ENCODE assay signal across 23 cellular contexts in genomic region chr3:32855350-32855953, GRCh38. TPM values are rescaled to one million over a fixed set of nuclear protein-coding genes. Genes with fewer than 3 reads are reported as not detected.
DNase-seq lines count a peak whose midpoint lies in the region; ATAC-seq and TF ChIP-seq lines count a peak whose summit lies in the region.
"Had no signal": no experiment of that assay in that cellular context is flagged by ENCODE, and none has a peak within 500 bp of the region (broad histone marks: within the 10 kb centered on the region; RNA-seq: fewer than 3 reads in every experiment).

No MANE protein-coding gene starts in this region.

- peaks cover 13% of the 10 kb centered on the region for H3K27me3 Mint-ChIP-seq in T-helper 1 cell treated with Interleukin-12 subunit alpha and Interleukin-12 subunit beta and Interleukin-4 antibody, amounts not matched to agents 30 μg/mL and 1 μg/mL, for 36 hours (ENCODE audit: low read depth)
- no peaks in the 10 kb centered on the region for H3K27me3 Mint-ChIP-seq in WTC11 (ENCODE audit: low read depth)
- H3K27me3 Mint-ChIP-seq in progenitor cell of endocrine pancreas = no peaks in the 10 kb centered on the region

- DNase-seq in T-helper 1 cell (no peak), WTC11 (ENCODE audit: low spot score) (no peak), left lung (no peak), progenitor cell of endocrine pancreas (ENCODE audit: low spot score, unreplicated experiment) (no peak), medulla oblongata (ENCODE audit: extremely low spot score) (no peak), glomerular visceral epithelial cell (ENCODE audit: extremely low spot score) (no peak), cerebellum (ENCODE audit: low spot score) (no peak)
- DNase-seq: CD8-positive, alpha-beta T cell; DMS 273 treated with DMSO at 0.1 percent for 48 hours; DMS79; GF-D8; IMR-90; KG1; MG63; NCI-H2029; NCI-H446 treated with DMSO at 0.1 percent for 48 hours; NCI-H526; PC-9; SHP77 had no signal

- intact Hi-C loops in left lung (cut with DNase I) = no loop called here

- no peak overlapping the region for H3K27ac ChIP-seq in left lung
- H3K27ac ChIP-seq: 22Rv1, PC-9, RWPE1 had no signal

- peak; percentile 7; the same call in 1 of the 2 replicates for ATAC-seq in WTC11
- peak; percentile 18 for ATAC-seq in left lung
- ATAC-seq: CD8-positive, alpha-beta T cell had no signal

- no peaks in the 10 kb centered on the region for H3K4me1 Mint-ChIP-seq in T-helper 1 cell treated with Interleukin-12 subunit alpha and Interleukin-12 subunit beta and Interleukin-4 antibody, amounts not matched to agents 30 μg/mL and 1 μg/mL, for 36 hours (ENCODE audit: low read depth)
- peaks cover 93% of the 10 kb centered on the region for H3K4me1 Mint-ChIP-seq in WTC11
- peaks cover 44% of the 10 kb centered on the region for H3K4me1 Mint-ChIP-seq in progenitor cell of endocrine pancreas (ENCODE audit: low read depth)
- H3K4me1 Mint-ChIP-seq: B cell had no signal

- H3K4me3 Mint-ChIP-seq in T-helper 1 cell treated with Interleukin-12 subunit alpha and Interleukin-12 subunit beta and Interleukin-4 antibody, amounts not matched to agents 30 μg/mL and 1 μg/mL, for 36 hours = no peak overlapping the region
- no peak overlapping the region for H3K4me3 Mint-ChIP-seq in WTC11
- no peak overlapping the region for H3K4me3 Mint-ChIP-seq in progenitor cell of endocrine pancreas (ENCODE audit: low read depth)
- H3K4me3 Mint-ChIP-seq: B cell; CD8-positive, alpha-beta T cell had no signal

- H3K27ac Mint-ChIP-seq in T-helper 1 cell treated with Interleukin-12 subunit alpha and Interleukin-12 subunit beta and Interleukin-4 antibody, amounts not matched to agents 30 μg/mL and 1 μg/mL, for 36 hours = peak overlapping the region; percentile 2
- H3K27ac Mint-ChIP-seq in WTC11 = peak overlapping the region; percentile 23; the same call in 1 of the 2 replicates
- peak overlapping the region; percentile 25 for H3K27ac Mint-ChIP-seq in progenitor cell of endocrine pancreas
- H3K27ac Mint-ChIP-seq: B cell; CD8-positive, alpha-beta T cell had no signal

- no peaks in the 10 kb centered on the region for H3K36me3 ChIP-seq in left lung
- H3K36me3 ChIP-seq: MG63 had no signal

- H3K9me3 Mint-ChIP-seq in T-helper 1 cell treated with Interleukin-12 subunit alpha and Interleukin-12 subunit beta and Interleukin-4 antibody, amounts not matched to agents 30 μg/mL and 1 μg/mL, for 36 hours = no peaks in the 10 kb centered on the region
- no peaks in the 10 kb centered on the region for H3K9me3 Mint-ChIP-seq in WTC11
- no peaks in the 10 kb centered on the region for H3K9me3 Mint-ChIP-seq in progenitor cell of endocrine pancreas (ENCODE audit: low read depth)
- H3K9me3 Mint-ChIP-seq: CD8-positive, alpha-beta T cell had no signal

- no peaks in the 10 kb centered on the region for H3K27me3 ChIP-seq in left lung
- H3K27me3 ChIP-seq: MG63 had no signal

- no peak for TF ChIP-seq CTCF in WTC11 (IDR thresholded peaks at IDR 0.05)
- no peak for TF ChIP-seq CTCF in left lung (IDR thresholded peaks at IDR 0.05)
- TF ChIP-seq CTCF in progenitor cell of endocrine pancreas (IDR thresholded peaks at IDR 0.05; ENCODE audit: unreplicated experiment) = no peak

- peaks cover 0 to 6% of the 10 kb centered on the region in 2 donors for H3K4me1 ChIP-seq in left lung

- POLR2A ChIA-PET in WTC11 (lab: Charles Lee) = interaction anchor here (1.0 kb wide), 1 partner anchor 12 kb away, joined by 4 read pairs; no protein-coding TSS in a partner anchor

- CTCF ChIA-PET in WTC11 (lab: Charles Lee) = interaction anchor here (0.5 kb wide), 1 partner anchor 129 kb away, joined by 3 read pairs; no protein-coding TSS in a partner anchor

- H3K9me3 ChIP-seq in left lung = no peaks in the 10 kb centered on the region
- H3K9me3 ChIP-seq: MG63 had no signal

- no peak overlapping the region for H3K4me3 ChIP-seq in left lung
- H3K4me3 ChIP-seq: MG63, PC-9 had no signal

- no peaks in the 10 kb centered on the region for H3K36me3 Mint-ChIP-seq in T-helper 1 cell treated with Interleukin-12 subunit alpha and Interleukin-12 subunit beta and Interleukin-4 antibody, amounts not matched to agents 30 μg/mL and 1 μg/mL, for 36 hours (ENCODE audit: low read depth)
- peaks cover 7% of the 10 kb centered on the region for H3K36me3 Mint-ChIP-seq in WTC11
- peaks cover 1% of the 10 kb centered on the region for H3K36me3 Mint-ChIP-seq in progenitor cell of endocrine pancreas (ENCODE audit: insufficient read depth)
- H3K36me3 Mint-ChIP-seq: CD8-positive, alpha-beta T cell had no signal

TF ChIP-seq in WTC11, 78 proteins besides CTCF, POLR2A, EP300 and RAD21:
- no peak for TF ChIP-seq E2F5 (CRISPR knock-in tag; IDR thresholded peaks at IDR 0.05)
- TF ChIP-seq ZMAT4 (CRISPR knock-in tag; IDR thresholded peaks at IDR 0.05) = no peak
- TF ChIP-seq AR (CRISPR knock-in tag; IDR thresholded peaks at IDR 0.05) = 0 out of 2 replicates have a peak, but pooled peaks have one; percentile 6
- no peak for TF ChIP-seq USF1 (CRISPR knock-in tag; IDR thresholded peaks at IDR 0.05)
- no peak for TF ChIP-seq GRHL2 (CRISPR knock-in tag; IDR thresholded peaks at IDR 0.05; ENCODE audit: insufficient replicate concordance, severe bottlenecking)
- TF ChIP-seq ZSCAN18 (CRISPR knock-in tag; IDR thresholded peaks at IDR 0.05) = no peak
- TF ChIP-seq GTF2I (CRISPR knock-in tag; conservative IDR thresholded peaks at IDR 0.05) = no peak
- TF ChIP-seq ZNF232 (CRISPR knock-in tag; IDR thresholded peaks at IDR 0.05) = no peak
- TF ChIP-seq FOXK1 (CRISPR knock-in tag; IDR thresholded peaks at IDR 0.05) = no peak

RNA-seq across cellular contexts. Expression of gene TRIM71, which starts 37.7 kb away (rescaled TPM):
- total RNA-seq in WTC11 (2021) (237 to 274 TPM (median 238 TPM) in 3 replicates), left lung (1 to 10 TPM; 2.2 to 2.4 TPM), progenitor cell of endocrine pancreas (61.3 and 61.6 TPM in 2 replicates), cerebellum (6.1 TPM)
- total RNA-seq: B cell; CD8-positive, alpha-beta T cell; IMR-90; PC-9 had no signal
